ENCODE assay signal across 1 cellular context in genomic region chr7:116213361-116214155, GRCh38.
TF ChIP-seq lines count a peak whose summit lies in the region.

No MANE protein-coding gene starts in this region.

TF ChIP-seq in GM23338, 12 proteins besides CTCF, POLR2A, EP300 and RAD21 (continued from another document):
- no peak for TF ChIP-seq ZNF462 (CRISPR knock-in tag; IDR thresholded peaks at IDR 0.05)
